1 cellular context compared by ENCODE assay signal in the genomic region with DNA sequence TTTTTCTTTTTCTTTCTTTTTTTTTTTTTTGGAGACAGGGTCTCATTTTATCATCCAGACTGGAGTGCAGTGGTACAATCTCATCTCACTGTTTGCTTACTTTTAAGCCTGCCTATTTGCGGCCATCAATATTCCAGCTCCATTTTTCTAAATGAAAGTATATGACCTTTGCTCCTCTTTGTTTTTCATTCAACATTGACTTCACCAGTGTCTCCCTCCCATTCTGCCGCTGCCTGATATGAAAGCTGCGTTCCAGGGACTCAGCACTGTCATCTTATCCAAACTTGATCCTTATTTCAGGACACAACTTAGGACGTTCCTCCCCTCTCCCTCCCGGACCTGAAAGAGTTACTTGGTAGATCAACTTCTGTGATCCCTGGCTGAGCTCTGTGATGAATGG.
TF ChIP-seq lines count a peak whose summit lies in the region.

No MANE protein-coding gene starts in this region.

TF ChIP-seq in HepG2, 621 proteins besides CTCF, POLR2A, EP300 and RAD21 (continued from another document and continues in another):
- TF ChIP-seq, protein P1, sequence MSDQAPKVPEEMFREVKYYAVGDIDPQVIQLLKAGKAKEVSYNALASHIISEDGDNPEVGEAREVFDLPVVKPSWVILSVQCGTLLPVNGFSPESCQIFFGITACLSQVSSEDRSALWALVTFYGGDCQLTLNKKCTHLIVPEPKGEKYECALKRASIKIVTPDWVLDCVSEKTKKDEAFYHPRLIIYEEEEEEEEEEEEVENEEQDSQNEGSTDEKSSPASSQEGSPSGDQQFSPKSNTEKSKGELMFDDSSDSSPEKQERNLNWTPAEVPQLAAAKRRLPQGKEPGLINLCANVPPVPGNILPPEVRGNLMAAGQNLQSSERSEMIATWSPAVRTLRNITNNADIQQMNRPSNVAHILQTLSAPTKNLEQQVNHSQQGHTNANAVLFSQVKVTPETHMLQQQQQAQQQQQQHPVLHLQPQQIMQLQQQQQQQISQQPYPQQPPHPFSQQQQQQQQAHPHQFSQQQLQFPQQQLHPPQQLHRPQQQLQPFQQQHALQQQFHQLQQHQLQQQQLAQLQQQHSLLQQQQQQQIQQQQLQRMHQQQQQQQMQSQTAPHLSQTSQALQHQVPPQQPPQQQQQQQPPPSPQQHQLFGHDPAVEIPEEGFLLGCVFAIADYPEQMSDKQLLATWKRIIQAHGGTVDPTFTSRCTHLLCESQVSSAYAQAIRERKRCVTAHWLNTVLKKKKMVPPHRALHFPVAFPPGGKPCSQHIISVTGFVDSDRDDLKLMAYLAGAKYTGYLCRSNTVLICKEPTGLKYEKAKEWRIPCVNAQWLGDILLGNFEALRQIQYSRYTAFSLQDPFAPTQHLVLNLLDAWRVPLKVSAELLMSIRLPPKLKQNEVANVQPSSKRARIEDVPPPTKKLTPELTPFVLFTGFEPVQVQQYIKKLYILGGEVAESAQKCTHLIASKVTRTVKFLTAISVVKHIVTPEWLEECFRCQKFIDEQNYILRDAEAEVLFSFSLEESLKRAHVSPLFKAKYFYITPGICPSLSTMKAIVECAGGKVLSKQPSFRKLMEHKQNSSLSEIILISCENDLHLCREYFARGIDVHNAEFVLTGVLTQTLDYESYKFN (CRISPR knock-in tag; conservative IDR thresholded peaks at IDR 0.05), result peak; percentile 50
- TF ChIP-seq, protein P2, sequence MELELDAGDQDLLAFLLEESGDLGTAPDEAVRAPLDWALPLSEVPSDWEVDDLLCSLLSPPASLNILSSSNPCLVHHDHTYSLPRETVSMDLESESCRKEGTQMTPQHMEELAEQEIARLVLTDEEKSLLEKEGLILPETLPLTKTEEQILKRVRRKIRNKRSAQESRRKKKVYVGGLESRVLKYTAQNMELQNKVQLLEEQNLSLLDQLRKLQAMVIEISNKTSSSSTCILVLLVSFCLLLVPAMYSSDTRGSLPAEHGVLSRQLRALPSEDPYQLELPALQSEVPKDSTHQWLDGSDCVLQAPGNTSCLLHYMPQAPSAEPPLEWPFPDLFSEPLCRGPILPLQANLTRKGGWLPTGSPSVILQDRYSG (CRISPR knock-in tag; IDR thresholded peaks at IDR 0.05), result no peak
- no peak for TF ChIP-seq FOXC1 (CRISPR knock-in tag; IDR thresholded peaks at IDR 0.05; ENCODE audit: borderline replicate concordance)
- peak; percentile 67; the same call in 1 of the 2 replicates for TF ChIP-seq POGZ (CRISPR knock-in tag; IDR thresholded peaks at IDR 0.05)
- TF ChIP-seq ZNF616 (CRISPR knock-in tag; IDR thresholded peaks at IDR 0.05; ENCODE audit: low read depth), result no peak
- TF ChIP-seq HOXA3 (CRISPR knock-in tag; IDR thresholded peaks at IDR 0.05), result no peak
- TF ChIP-seq ZNF563 (CRISPR knock-in tag; IDR thresholded peaks at IDR 0.05), result no peak
- no peak for TF ChIP-seq ZNF121 (CRISPR knock-in tag; IDR thresholded peaks at IDR 0.05)
- no peak for TF ChIP-seq MYNN (CRISPR knock-in tag; IDR thresholded peaks at IDR 0.05; ENCODE audit: low read depth)
- TF ChIP-seq, protein P3, sequence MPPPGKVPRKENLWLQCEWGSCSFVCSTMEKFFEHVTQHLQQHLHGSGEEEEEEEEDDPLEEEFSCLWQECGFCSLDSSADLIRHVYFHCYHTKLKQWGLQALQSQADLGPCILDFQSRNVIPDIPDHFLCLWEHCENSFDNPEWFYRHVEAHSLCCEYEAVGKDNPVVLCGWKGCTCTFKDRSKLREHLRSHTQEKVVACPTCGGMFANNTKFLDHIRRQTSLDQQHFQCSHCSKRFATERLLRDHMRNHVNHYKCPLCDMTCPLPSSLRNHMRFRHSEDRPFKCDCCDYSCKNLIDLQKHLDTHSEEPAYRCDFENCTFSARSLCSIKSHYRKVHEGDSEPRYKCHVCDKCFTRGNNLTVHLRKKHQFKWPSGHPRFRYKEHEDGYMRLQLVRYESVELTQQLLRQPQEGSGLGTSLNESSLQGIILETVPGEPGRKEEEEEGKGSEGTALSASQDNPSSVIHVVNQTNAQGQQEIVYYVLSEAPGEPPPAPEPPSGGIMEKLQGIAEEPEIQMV (CRISPR knock-in tag; IDR thresholded peaks at IDR 0.05; ENCODE audit: low read depth), result no peak
- TF ChIP-seq NFIC (IDR thresholded peaks at IDR 0.05; ENCODE audit: low read length), result no peak
- TF ChIP-seq NR2F1 (CRISPR knock-in tag; IDR thresholded peaks at IDR 0.05), result peak in 1 of 2 experiments; percentile 9; a peak in 1 of 4 replicates
- TF ChIP-seq, protein P4, sequence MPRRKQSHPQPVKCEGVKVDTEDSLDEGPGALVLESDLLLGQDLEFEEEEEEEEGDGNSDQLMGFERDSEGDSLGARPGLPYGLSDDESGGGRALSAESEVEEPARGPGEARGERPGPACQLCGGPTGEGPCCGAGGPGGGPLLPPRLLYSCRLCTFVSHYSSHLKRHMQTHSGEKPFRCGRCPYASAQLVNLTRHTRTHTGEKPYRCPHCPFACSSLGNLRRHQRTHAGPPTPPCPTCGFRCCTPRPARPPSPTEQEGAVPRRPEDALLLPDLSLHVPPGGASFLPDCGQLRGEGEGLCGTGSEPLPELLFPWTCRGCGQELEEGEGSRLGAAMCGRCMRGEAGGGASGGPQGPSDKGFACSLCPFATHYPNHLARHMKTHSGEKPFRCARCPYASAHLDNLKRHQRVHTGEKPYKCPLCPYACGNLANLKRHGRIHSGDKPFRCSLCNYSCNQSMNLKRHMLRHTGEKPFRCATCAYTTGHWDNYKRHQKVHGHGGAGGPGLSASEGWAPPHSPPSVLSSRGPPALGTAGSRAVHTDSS (CRISPR knock-in tag; conservative IDR thresholded peaks at IDR 0.05), result no peak
- TF ChIP-seq ZNF382 (CRISPR knock-in tag; IDR thresholded peaks at IDR 0.05; ENCODE audit: borderline replicate concordance), result no peak
- no peak for TF ChIP-seq JDP2 (CRISPR knock-in tag; IDR thresholded peaks at IDR 0.05; ENCODE audit: borderline replicate concordance)
- no peak for TF ChIP-seq TAF15 (IDR thresholded peaks at IDR 0.05; ENCODE audit: low read depth, low read length, poor library complexity, severe bottlenecking)
- TF ChIP-seq SP2 (CRISPR knock-in tag; IDR thresholded peaks at IDR 0.05), result no peak
- TF ChIP-seq, protein P5, sequence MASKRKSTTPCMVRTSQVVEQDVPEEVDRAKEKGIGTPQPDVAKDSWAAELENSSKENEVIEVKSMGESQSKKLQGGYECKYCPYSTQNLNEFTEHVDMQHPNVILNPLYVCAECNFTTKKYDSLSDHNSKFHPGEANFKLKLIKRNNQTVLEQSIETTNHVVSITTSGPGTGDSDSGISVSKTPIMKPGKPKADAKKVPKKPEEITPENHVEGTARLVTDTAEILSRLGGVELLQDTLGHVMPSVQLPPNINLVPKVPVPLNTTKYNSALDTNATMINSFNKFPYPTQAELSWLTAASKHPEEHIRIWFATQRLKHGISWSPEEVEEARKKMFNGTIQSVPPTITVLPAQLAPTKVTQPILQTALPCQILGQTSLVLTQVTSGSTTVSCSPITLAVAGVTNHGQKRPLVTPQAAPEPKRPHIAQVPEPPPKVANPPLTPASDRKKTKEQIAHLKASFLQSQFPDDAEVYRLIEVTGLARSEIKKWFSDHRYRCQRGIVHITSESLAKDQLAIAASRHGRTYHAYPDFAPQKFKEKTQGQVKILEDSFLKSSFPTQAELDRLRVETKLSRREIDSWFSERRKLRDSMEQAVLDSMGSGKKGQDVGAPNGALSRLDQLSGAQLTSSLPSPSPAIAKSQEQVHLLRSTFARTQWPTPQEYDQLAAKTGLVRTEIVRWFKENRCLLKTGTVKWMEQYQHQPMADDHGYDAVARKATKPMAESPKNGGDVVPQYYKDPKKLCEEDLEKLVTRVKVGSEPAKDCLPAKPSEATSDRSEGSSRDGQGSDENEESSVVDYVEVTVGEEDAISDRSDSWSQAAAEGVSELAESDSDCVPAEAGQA (IDR thresholded peaks at IDR 0.05; ENCODE audit: low read depth), result no peak
- TF ChIP-seq, protein P5 (CRISPR knock-in tag; IDR thresholded peaks at IDR 0.05; ENCODE audit: borderline replicate concordance), result no peak
- TF ChIP-seq NR2F6 (IDR thresholded peaks at IDR 0.05), result 0 out of 2 replicates have a peak, but pooled peaks have one; percentile 28
- TF ChIP-seq NR2F6 (CRISPR knock-in tag; IDR thresholded peaks at IDR 0.05), result no peak
- TF ChIP-seq, protein P6, sequence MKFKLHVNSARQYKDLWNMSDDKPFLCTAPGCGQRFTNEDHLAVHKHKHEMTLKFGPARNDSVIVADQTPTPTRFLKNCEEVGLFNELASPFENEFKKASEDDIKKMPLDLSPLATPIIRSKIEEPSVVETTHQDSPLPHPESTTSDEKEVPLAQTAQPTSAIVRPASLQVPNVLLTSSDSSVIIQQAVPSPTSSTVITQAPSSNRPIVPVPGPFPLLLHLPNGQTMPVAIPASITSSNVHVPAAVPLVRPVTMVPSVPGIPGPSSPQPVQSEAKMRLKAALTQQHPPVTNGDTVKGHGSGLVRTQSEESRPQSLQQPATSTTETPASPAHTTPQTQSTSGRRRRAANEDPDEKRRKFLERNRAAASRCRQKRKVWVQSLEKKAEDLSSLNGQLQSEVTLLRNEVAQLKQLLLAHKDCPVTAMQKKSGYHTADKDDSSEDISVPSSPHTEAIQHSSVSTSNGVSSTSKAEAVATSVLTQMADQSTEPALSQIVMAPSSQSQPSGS (CRISPR knock-in tag; IDR thresholded peaks at IDR 0.05), result 0 out of 2 replicates have a peak, but pooled peaks have one; percentile 14
- no peak for TF ChIP-seq NFYB (CRISPR knock-in tag; IDR thresholded peaks at IDR 0.05)
- TF ChIP-seq SMARCE1 (IDR thresholded peaks at IDR 0.05; ENCODE audit: borderline replicate concordance), result no peak
- no peak for TF ChIP-seq RBM22 (optimal IDR thresholded peaks at IDR 0.05; ENCODE audit: low read length)
- TF ChIP-seq, protein P7, sequence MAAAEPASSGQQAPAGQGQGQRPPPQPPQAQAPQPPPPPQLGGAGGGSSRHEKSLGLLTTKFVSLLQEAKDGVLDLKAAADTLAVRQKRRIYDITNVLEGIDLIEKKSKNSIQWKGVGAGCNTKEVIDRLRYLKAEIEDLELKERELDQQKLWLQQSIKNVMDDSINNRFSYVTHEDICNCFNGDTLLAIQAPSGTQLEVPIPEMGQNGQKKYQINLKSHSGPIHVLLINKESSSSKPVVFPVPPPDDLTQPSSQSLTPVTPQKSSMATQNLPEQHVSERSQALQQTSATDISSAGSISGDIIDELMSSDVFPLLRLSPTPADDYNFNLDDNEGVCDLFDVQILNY (CRISPR knock-in tag; conservative IDR thresholded peaks at IDR 0.05), result no peak
- TF ChIP-seq SIX4 (CRISPR knock-in tag; IDR thresholded peaks at IDR 0.05), result no peak
- TF ChIP-seq, protein P8, sequence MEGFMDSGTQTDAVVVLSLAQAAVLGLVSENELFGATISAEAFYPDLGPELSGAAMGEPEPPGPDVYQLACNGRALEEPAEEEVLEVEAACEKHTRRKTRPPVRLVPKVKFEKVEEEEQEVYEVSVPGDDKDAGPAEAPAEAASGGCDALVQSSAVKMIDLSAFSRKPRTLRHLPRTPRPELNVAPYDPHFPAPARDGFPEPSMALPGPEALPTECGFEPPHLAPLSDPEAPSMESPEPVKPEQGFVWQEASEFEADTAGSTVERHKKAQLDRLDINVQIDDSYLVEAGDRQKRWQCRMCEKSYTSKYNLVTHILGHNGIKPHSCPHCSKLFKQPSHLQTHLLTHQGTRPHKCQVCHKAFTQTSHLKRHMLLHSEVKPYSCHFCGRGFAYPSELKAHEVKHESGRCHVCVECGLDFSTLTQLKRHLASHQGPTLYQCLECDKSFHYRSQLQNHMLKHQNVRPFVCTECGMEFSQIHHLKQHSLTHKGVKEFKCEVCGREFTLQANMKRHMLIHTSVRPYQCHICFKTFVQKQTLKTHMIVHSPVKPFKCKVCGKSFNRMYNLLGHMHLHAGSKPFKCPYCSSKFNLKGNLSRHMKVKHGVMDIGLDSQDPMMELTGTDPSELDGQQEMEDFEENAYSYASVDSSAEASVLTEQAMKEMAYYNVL (CRISPR knock-in tag; IDR thresholded peaks at IDR 0.05; ENCODE audit: borderline replicate concordance), result peak; percentile 87; the same call in 1 of the 2 replicates
- no peak for TF ChIP-seq LCORL (IDR thresholded peaks at IDR 0.05)
- TF ChIP-seq LCORL (CRISPR knock-in tag; IDR thresholded peaks at IDR 0.05), result no peak
- TF ChIP-seq, protein P9, sequence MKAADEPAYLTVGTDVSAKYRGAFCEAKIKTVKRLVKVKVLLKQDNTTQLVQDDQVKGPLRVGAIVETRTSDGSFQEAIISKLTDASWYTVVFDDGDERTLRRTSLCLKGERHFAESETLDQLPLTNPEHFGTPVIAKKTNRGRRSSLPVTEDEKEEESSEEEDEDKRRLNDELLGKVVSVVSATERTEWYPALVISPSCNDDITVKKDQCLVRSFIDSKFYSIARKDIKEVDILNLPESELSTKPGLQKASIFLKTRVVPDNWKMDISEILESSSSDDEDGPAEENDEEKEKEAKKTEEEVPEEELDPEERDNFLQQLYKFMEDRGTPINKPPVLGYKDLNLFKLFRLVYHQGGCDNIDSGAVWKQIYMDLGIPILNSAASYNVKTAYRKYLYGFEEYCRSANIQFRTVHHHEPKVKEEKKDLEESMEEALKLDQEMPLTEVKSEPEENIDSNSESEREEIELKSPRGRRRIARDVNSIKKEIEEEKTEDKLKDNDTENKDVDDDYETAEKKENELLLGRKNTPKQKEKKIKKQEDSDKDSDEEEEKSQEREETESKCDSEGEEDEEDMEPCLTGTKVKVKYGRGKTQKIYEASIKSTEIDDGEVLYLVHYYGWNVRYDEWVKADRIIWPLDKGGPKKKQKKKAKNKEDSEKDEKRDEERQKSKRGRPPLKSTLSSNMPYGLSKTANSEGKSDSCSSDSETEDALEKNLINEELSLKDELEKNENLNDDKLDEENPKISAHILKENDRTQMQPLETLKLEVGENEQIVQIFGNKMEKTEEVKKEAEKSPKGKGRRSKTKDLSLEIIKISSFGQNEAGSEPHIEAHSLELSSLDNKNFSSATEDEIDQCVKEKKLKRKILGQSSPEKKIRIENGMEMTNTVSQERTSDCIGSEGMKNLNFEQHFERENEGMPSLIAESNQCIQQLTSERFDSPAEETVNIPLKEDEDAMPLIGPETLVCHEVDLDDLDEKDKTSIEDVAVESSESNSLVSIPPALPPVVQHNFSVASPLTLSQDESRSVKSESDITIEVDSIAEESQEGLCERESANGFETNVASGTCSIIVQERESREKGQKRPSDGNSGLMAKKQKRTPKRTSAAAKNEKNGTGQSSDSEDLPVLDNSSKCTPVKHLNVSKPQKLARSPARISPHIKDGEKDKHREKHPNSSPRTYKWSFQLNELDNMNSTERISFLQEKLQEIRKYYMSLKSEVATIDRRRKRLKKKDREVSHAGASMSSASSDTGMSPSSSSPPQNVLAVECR (CRISPR knock-in tag; IDR thresholded peaks at IDR 0.05; ENCODE audit: borderline replicate concordance), result no peak
